ENCODE assay signal across 17 cellular contexts in the genomic region with DNA sequence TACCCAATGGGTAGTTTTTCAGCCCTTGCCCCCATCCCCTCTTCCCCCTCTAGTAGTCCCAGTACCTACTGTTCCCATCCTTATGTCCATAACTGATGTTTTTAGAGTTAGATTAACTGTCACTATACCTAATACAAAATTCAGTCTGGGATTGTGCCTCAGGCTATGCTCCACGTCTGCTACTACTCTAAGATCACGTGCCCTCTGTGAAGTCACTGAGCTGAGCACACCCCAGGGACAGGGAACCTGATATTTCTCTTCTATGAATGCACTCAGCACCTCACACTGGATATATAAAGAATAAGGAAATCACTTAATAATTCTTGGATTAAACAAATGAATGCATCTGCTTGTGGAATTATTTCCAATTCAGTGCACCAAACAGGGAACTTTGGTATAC.
DNase-seq lines count a peak whose midpoint lies in the region; ATAC-seq and TF ChIP-seq lines count a peak whose summit lies in the region.
"Had no signal": no experiment of that assay in that cellular context is flagged by ENCODE, and none has a peak within 500 bp of the region (broad histone marks: within the 10 kb centered on the region; RNA-seq: fewer than 3 reads in every experiment).

No MANE protein-coding gene starts in this region.

- intact Hi-C loops in Caco-2 (cut with micrococcal nuclease; ENCODE audit: unreplicated experiment): no loop called here

- H3K9me3 Mint-ChIP-seq in stimulated activated naive B cell treated with anti-CD40 and anti-IgM and Interleukin-4, amounts not matched to agents 10 μg/mL and 1 μg/mL and 100 μg/mL, for 72 hours: no peaks in the 10 kb centered on the region
- H3K9me3 Mint-ChIP-seq in Caco-2 (ENCODE audit: unreplicated experiment): no peaks in the 10 kb centered on the region

- POLR2A ChIA-PET in Caco-2 (lab: Charles Lee): no interaction called here

- no peaks in the 10 kb centered on the region for H3K36me3 ChIP-seq in Caco-2 (ENCODE audit: control insufficient read depth, insufficient read depth, low read length)
- H3K36me3 ChIP-seq: prostate gland, suprapubic skin had no signal

- ATAC-seq in stimulated activated naive B cell treated with anti-CD40 and anti-IgM and Interleukin-4, amounts not matched to agents 10 μg/mL and 1 μg/mL and 100 μg/mL, for 72 hours (replicated peaks): no peak
- ATAC-seq in HG02973 (IDR thresholded peaks at IDR 0.05; ENCODE audit: unreplicated experiment): no peak
- ATAC-seq: Right ventricle myocardium inferior had no signal

- no peaks in the 10 kb centered on the region for H3K9me3 ChIP-seq in Caco-2
- H3K9me3 ChIP-seq: prostate gland, suprapubic skin had no signal

- no peaks in the 10 kb centered on the region for H3K27me3 ChIP-seq in Caco-2 (replicated peaks; ENCODE audit: control insufficient read depth, insufficient read depth, low read length)
- H3K27me3 ChIP-seq: suprapubic skin had no signal

- H3K4me1 Mint-ChIP-seq in stimulated activated naive B cell treated with anti-CD40 and anti-IgM and Interleukin-4, amounts not matched to agents 10 μg/mL and 1 μg/mL and 100 μg/mL, for 72 hours: no peaks in the 10 kb centered on the region
- H3K4me1 Mint-ChIP-seq in Caco-2 (ENCODE audit: low read depth, unreplicated experiment): peaks cover 12% of the 10 kb centered on the region

- H3K27me3 Mint-ChIP-seq in stimulated activated naive B cell treated with anti-CD40 and anti-IgM and Interleukin-4, amounts not matched to agents 10 μg/mL and 1 μg/mL and 100 μg/mL, for 72 hours: no peaks in the 10 kb centered on the region
- no peaks in the 10 kb centered on the region for H3K27me3 Mint-ChIP-seq in Caco-2 (ENCODE audit: insufficient read depth, unreplicated experiment)

- DNase-seq in DMS153 (lab: John Stamatoyannopoulos, UW) (peak; percentile 92), NCI-H1436 treated with DMSO at 0.1 percent for 48 hours (lab: John Stamatoyannopoulos, UW) (peak; percentile 93), RPMI7951 (ENCODE audit: low read depth) (peak; percentile 51), kidney tubule cell (ENCODE audit: low spot score) (peak; percentile 23), Caco-2 (no peak)
- no peak for DNase-seq in stimulated activated naive B cell treated with anti-CD40 and anti-IgM and Interleukin-4, amounts not matched to agents 10 μg/mL and 1 μg/mL and 100 μg/mL, for 72 hours
- no peak for DNase-seq in stimulated activated CD4-positive, alpha-beta T cell treated with anti-CD3 and anti-CD28 coated beads, Interleukin-1b, Interleukin-23, amount 100 ng/mL, for 48 hours
- DNase-seq: activated CD4-positive, alpha-beta T cell treated with anti-CD3 and anti-CD28 coated beads, Interleukin-2, amount 50 U/mL, for 1 hour; activated T-cell treated with anti-CD3 and anti-CD28 coated beads, Interleukin-2, amount 50 U/mL, for 48 hours; cerebellar nuclear complex; DND-41; H7; kidney glomerular epithelial cell had no signal

- no peaks in the 10 kb centered on the region for H3K4me1 ChIP-seq in Caco-2
- H3K4me1 ChIP-seq: prostate gland had no signal

- no peak overlapping the region for H3K4me3 ChIP-seq in Caco-2 (ENCODE audit: low read depth, low read length)
- H3K4me3 ChIP-seq: prostate gland, suprapubic skin had no signal

- no peak overlapping the region for H3K4me3 Mint-ChIP-seq in stimulated activated naive B cell treated with anti-CD40 and anti-IgM and Interleukin-4, amounts not matched to agents 10 μg/mL and 1 μg/mL and 100 μg/mL, for 72 hours
- H3K4me3 Mint-ChIP-seq in Caco-2 (ENCODE audit: unreplicated experiment): no peak overlapping the region

- H3K36me3 Mint-ChIP-seq in stimulated activated naive B cell treated with anti-CD40 and anti-IgM and Interleukin-4, amounts not matched to agents 10 μg/mL and 1 μg/mL and 100 μg/mL, for 72 hours: peaks cover under 1 to 12% of the 10 kb centered on the region in 2 donors
- no peaks in the 10 kb centered on the region for H3K36me3 Mint-ChIP-seq in Caco-2 (ENCODE audit: insufficient read depth, unreplicated experiment)

- H3K27ac Mint-ChIP-seq in stimulated activated naive B cell treated with anti-CD40 and anti-IgM and Interleukin-4, amounts not matched to agents 10 μg/mL and 1 μg/mL and 100 μg/mL, for 72 hours: no peak overlapping the region
- H3K27ac Mint-ChIP-seq in Caco-2 (ENCODE audit: unreplicated experiment): no peak overlapping the region

- CTCF ChIA-PET in Caco-2 (lab: Charles Lee): no interaction called here

- BruUV-seq in Caco-2 (replicated peaks; lab: Mats Ljungman, UMichigan): no TSS peak

- no peak for TF ChIP-seq CTCF in Caco-2 (IDR thresholded peaks at IDR 0.05; ENCODE audit: insufficient read depth in 1 of 2, low read depth in 1 of 2, low read length in 1 of 2, severe bottlenecking in 1 of 2, unreplicated experiment in 1 of 2)

Comparison
In these comparisons a context has a peak if more than half of its experiments do, and no peak if none do; other contexts are left out.
1. DNase-seq: peak in DMS153 (single experiment), NCI-H1436 treated with DMSO at 0.1 percent for 48 hours (single experiment), RPMI7951 (single experiment) and kidney tubule cell (single experiment); none in stimulated activated naive B cell treated with anti-CD40 and anti-IgM and Interleukin-4, amounts not matched to agents 10 μg/mL and 1 μg/mL and 100 μg/mL, for 72 hours (single experiment), stimulated activated CD4-positive, alpha-beta T cell treated with anti-CD3 and anti-CD28 coated beads, Interleukin-1b, Interleukin-23, amount 100 ng/mL, for 48 hours (single experiment) and Caco-2 (0 of 2).